ENCODE assay signal across 22 cellular contexts in genomic region chr15:64746921-64747320, GRCh38. TPM values are rescaled to one million over a fixed set of nuclear protein-coding genes. Genes with fewer than 3 reads are reported as not detected.
"Had no signal": no experiment of that assay in that cellular context is flagged by ENCODE, and none has a peak within 500 bp of the region (broad histone marks: within the 10 kb centered on the region; RNA-seq: fewer than 3 reads in every experiment).

No MANE protein-coding gene starts in this region.

- H3K9me3 ChIP-seq: ovary had no signal

- ATAC-seq: left colon, T-helper 17 cell had no signal

- H3K4me1 Mint-ChIP-seq: activated CD4-positive, alpha-beta T cell treated with anti-CD3 and anti-CD28 coated beads, Interleukin-2, amount 10 ng/mL, durations not matched to agents 7 days and 5 days; activated naive CD8-positive, alpha-beta T cell treated with anti-CD3 and anti-CD28 coated beads for 36 hours; T-helper 17 cell had no signal

- DNase-seq: activated CD4-positive, alpha-beta T cell treated with anti-CD3 and anti-CD28 coated beads, Interleukin-2, amount 10 ng/mL, durations not matched to agents 7 days and 5 days; activated CD4-positive, CD25-positive, alpha-beta regulatory T cell; activated naive CD8-positive, alpha-beta T cell treated with anti-CD3 and anti-CD28 coated beads for 36 hours; amygdala; cortex of kidney; effector CD8-positive, alpha-beta T cell; foreskin melanocyte; head of caudate nucleus; left colon; midbrain; naive B cell; ovary; stimulated activated CD4-positive, alpha-beta T cell treated with anti-CD3 and anti-CD28 coated beads, Interleukin-15, amount 100 ng/mL, for 24 hours; stimulated activated CD4-positive, alpha-beta T cell treated with anti-CD3 and anti-CD28 coated beads, Interleukin-4, amount 100 ng/mL, for 1 hour; stimulated activated naive CD4-positive, alpha-beta T cell treated with Interleukin-2 at 50 U/mL for 16 hours; T-helper 17 cell had no signal

- H3K4me3 Mint-ChIP-seq: activated CD4-positive, alpha-beta T cell treated with anti-CD3 and anti-CD28 coated beads, Interleukin-2, amount 10 ng/mL, durations not matched to agents 7 days and 5 days; activated naive CD8-positive, alpha-beta T cell treated with anti-CD3 and anti-CD28 coated beads for 36 hours; activated T-helper 1 cell treated with anti-CD3 and anti-CD28 coated beads, Interleukin-12 subunit alpha, Interleukin-12 subunit beta, Interleukin-2, Interleukin-4 antibody, amounts not matched to agents 30 ng/mL and 10 ng/mL and 1 ng/mL, durations not matched to agents 14 hours and 24 hours and 36 hours; brain; naive B cell; T-helper 17 cell had no signal

- H3K9ac ChIP-seq: neural progenitor cell had no signal

- H3K27me3 ChIP-seq: neural progenitor cell, ovary had no signal

- H3K27me3 Mint-ChIP-seq: activated naive CD8-positive, alpha-beta T cell treated with anti-CD3 and anti-CD28 coated beads for 36 hours; brain had no signal

- H3K27ac ChIP-seq: neural progenitor cell, ovary, skin epidermis had no signal

- H2AFZ ChIP-seq: neural progenitor cell had no signal

- H3K4me2 ChIP-seq: neural progenitor cell had no signal

- H3K27ac Mint-ChIP-seq: activated CD4-positive, alpha-beta T cell treated with anti-CD3 and anti-CD28 coated beads, Interleukin-2, amount 10 ng/mL, durations not matched to agents 7 days and 5 days; activated naive CD8-positive, alpha-beta T cell treated with anti-CD3 and anti-CD28 coated beads for 36 hours; activated T-helper 1 cell treated with anti-CD3 and anti-CD28 coated beads, Interleukin-12 subunit alpha, Interleukin-12 subunit beta, Interleukin-2, Interleukin-4 antibody, amounts not matched to agents 30 ng/mL and 10 ng/mL and 1 ng/mL, durations not matched to agents 14 hours and 24 hours and 36 hours; brain; neural progenitor cell; T-helper 17 cell had no signal

- H3K36me3 Mint-ChIP-seq: activated naive CD8-positive, alpha-beta T cell treated with anti-CD3 and anti-CD28 coated beads for 36 hours; brain; naive B cell had no signal

- H3K9me3 Mint-ChIP-seq: activated CD4-positive, alpha-beta T cell treated with anti-CD3 and anti-CD28 coated beads, Interleukin-2, amount 10 ng/mL, durations not matched to agents 7 days and 5 days; activated naive CD8-positive, alpha-beta T cell treated with anti-CD3 and anti-CD28 coated beads for 36 hours; activated T-helper 1 cell treated with anti-CD3 and anti-CD28 coated beads, Interleukin-12 subunit alpha, Interleukin-12 subunit beta, Interleukin-2, Interleukin-4 antibody, amounts not matched to agents 30 ng/mL and 10 ng/mL and 1 ng/mL, durations not matched to agents 14 hours and 24 hours and 36 hours; brain; naive B cell; neural progenitor cell had no signal

- H3K4me3 ChIP-seq: neural progenitor cell, ovary, skin epidermis had no signal

- H3K36me3 ChIP-seq: neural progenitor cell, ovary had no signal

RNA-seq across cellular contexts. Expression of gene RBPMS2, which starts 28.5 kb away (rescaled TPM):
- total RNA-seq: activated naive CD8-positive, alpha-beta T cell treated with anti-CD3 and anti-CD28 coated beads for 36 hours; fibroblast of lung; temporal lobe had no signal
